ENCODE assay signal across 8 cellular contexts in genomic region chr1:179228783-179229213, GRCh38. TPM values are rescaled to one million over a fixed set of nuclear protein-coding genes. Genes with fewer than 3 reads are reported as not detected.
A peak's percentile ranks its signal among the peaks of the same experiment; 100 is the strongest.
DNase-seq lines count a peak whose midpoint lies in the region; ATAC-seq lines count a peak whose summit lies in the region.

No MANE protein-coding gene starts in this region.

- H3K4me3 ChIP-seq in iPS-11a (ENCODE audit: low read depth, low read length), result peak overlapping the region; percentile 78
- peak overlapping the region; percentile 86 for H3K4me3 ChIP-seq in skeletal muscle cell (ENCODE audit: low read depth, low read length)

- peak; percentile 33 for ATAC-seq in HG03196 (IDR thresholded peaks at IDR 0.05; ENCODE audit: unreplicated experiment)

- peak; percentile 55 for DNase-seq in NCI-H2227 (lab: John Stamatoyannopoulos, UW; ENCODE audit: unreplicated experiment)
- DNase-seq in NCI-H2227 treated with DMSO at 0.1 percent for 48 hours (lab: John Stamatoyannopoulos, UW), result no peak
- DNase-seq in SK-N-DZ (ENCODE audit: low spot score), result peak; percentile 49
- DNase-seq in astrocyte of the hippocampus (ENCODE audit: low read depth, low spot score), result peak; percentile 62
- DNase-seq in skeletal muscle cell (ENCODE audit: low read depth), result no peak
- no peak for DNase-seq in H4 (ENCODE audit: low spot score)

RNA-seq across cellular contexts. Expression of gene ABL2, which starts 0.7 kb away (rescaled TPM):
- 5.8 and 6.6 TPM in 2 replicates for polyA plus RNA-seq in SK-N-DZ (2014; cell fraction: cytosol; rRNA removed)
- 2.8 and 4.6 TPM in 2 replicates for polyA plus RNA-seq in SK-N-DZ (2014; cell fraction: nucleus; rRNA removed)
- 9.2 and 12.8 TPM in 2 replicates for total RNA-seq in H4 (2014; rRNA removed; shearing (Covaris generic))

Comparison
In these comparisons a context has a peak if more than half of its experiments do, and no peak if none do; other contexts are left out.
1. DNase-seq: peak in NCI-H2227 (single experiment), SK-N-DZ (single experiment) and astrocyte of the hippocampus (single experiment); none in NCI-H2227 treated with DMSO at 0.1 percent for 48 hours (single experiment), skeletal muscle cell (single experiment) and H4 (single experiment).